Comparison of ENCODE assay signal across 8 cellular contexts in the genomic region with DNA sequence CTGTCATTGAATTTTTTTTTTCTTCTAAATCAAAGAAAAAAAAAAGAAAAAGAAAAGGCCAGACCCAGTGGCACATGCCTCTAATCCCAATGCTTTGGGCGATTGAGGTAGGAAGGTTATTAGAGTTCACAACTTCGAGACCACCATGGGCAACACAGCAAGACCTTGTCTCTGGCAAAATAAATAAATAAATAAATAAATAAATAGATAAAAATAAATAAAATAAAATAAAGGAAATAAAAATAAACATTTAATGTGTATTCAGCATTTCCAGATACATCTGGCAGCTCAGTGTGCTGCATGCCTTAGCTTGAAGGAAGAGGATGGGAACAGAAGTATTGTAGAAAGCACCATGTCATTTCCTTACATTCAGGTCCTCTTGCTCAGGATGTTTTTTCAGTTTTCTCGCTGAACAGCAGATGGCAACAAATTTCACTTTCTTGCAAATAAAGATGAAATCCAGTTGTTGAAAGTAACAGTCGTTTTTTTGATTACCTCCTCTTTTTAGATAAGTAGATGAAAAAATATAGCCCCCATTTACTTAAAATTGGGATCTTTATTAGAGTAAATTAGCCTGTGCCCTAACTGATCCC. TPM values are rescaled to one million over a fixed set of nuclear protein-coding genes. Genes with fewer than 3 reads are reported as not detected.
DNase-seq lines count a peak whose midpoint lies in the region; ATAC-seq, FAIRE-seq and TF ChIP-seq lines count a peak whose summit lies in the region.

No MANE protein-coding gene starts in this region.

- H3K4me3 ChIP-seq in endothelial cell of umbilical vein (replicated peaks in 1 of 3; ENCODE audit: insufficient read depth in 1 of 3, low read depth in 1 of 3, low read length in 3 of 3) = no peak overlapping the region
- no peak overlapping the region for H3K4me3 ChIP-seq in ovary

- no peaks in the 10 kb centered on the region for H3K79me2 ChIP-seq in endothelial cell of umbilical vein (ENCODE audit: control insufficient read depth, insufficient read depth, low read length)

- TF ChIP-seq POLR2A in endothelial cell of umbilical vein (IDR thresholded peaks at IDR 0.05; ENCODE audit: low read depth, low read length) (no peak), ovary (IDR thresholded peaks at IDR 0.05) (no peak)

- H3K9ac ChIP-seq in endothelial cell of umbilical vein (replicated peaks; ENCODE audit: extremely low read depth, insufficient read depth, low read length) = no peak overlapping the region

- H3K9me3 ChIP-seq in endothelial cell of umbilical vein (replicated peaks; ENCODE audit: control insufficient read depth, insufficient read depth, low read length) = no peaks in the 10 kb centered on the region
- no peaks in the 10 kb centered on the region for H3K9me3 ChIP-seq in ovary

- intact Hi-C loops in endothelial cell of umbilical vein (cut with micrococcal nuclease) (loop anchor here (1.0 kb wide), 1 partner anchor 100 kb away; no protein-coding TSS in a partner anchor), ovary (cut with DNase I) (no loop called here)

- peaks cover 67% of the 10 kb centered on the region for H3K27me3 Mint-ChIP-seq in mesothelial cell of epicardium (ENCODE audit: low read depth)
- peaks cover 20% of the 10 kb centered on the region for H3K27me3 Mint-ChIP-seq in activated T-cell treated with anti-CD3 and anti-CD28 coated beads, Interleukin-2, amount 50 U/mL, for 24 hours

- H3K27me3 ChIP-seq in endothelial cell of umbilical vein (ENCODE audit: control insufficient read depth in 2 of 2, insufficient read depth in 2 of 2, low read length in 2 of 2) (peaks cover 8% of the 10 kb centered on the region in 2 experiments), ovary (no peaks in the 10 kb centered on the region)

- DNase-seq in DMS53 (lab: John Stamatoyannopoulos, UW) (peak; percentile 91), HS-5 (ENCODE audit: low read depth) (peak; percentile 72), RCC 7860 (ENCODE audit: low spot score) (peak; percentile 36), endothelial cell of umbilical vein (ENCODE audit: low read depth, low spot score) (peak; percentile 72), ovary (no peak), mesothelial cell of epicardium (ENCODE audit: low spot score in 2 of 2, unreplicated experiment in 2 of 2) (no peak)
- DNase-seq in activated T-cell treated with anti-CD3 and anti-CD28 coated beads, Interleukin-2, amount 50 U/mL, for 24 hours = no peak

- no peak overlapping the region for H3K4me3 Mint-ChIP-seq in mesothelial cell of epicardium
- H3K4me3 Mint-ChIP-seq in activated T-cell treated with anti-CD3 and anti-CD28 coated beads, Interleukin-2, amount 50 U/mL, for 24 hours = no peak overlapping the region

- POLR2A ChIA-PET in endothelial cell of umbilical vein (lab: Charles Lee) = no interaction called here

- TF ChIP-seq EP300 in ovary (IDR thresholded peaks at IDR 0.05) = no peak

- H3K27ac ChIP-seq in endothelial cell of umbilical vein (ENCODE audit: insufficient read depth, low read depth, low read length) (no peak overlapping the region), ovary (no peak overlapping the region)

- dilution Hi-C loops in endothelial cell of umbilical vein (cut with MboI; ENCODE audit: extremely low pct_ligation_motif_present, low sequenced_read_pairs) = no loop called here

- peaks cover 4% of the 10 kb centered on the region for H3K4me1 Mint-ChIP-seq in mesothelial cell of epicardium
- no peaks in the 10 kb centered on the region for H3K4me1 Mint-ChIP-seq in activated T-cell treated with anti-CD3 and anti-CD28 coated beads, Interleukin-2, amount 50 U/mL, for 24 hours (ENCODE audit: low read depth)

- H2AFZ ChIP-seq in endothelial cell of umbilical vein (ENCODE audit: low read depth, low read length) = no peak overlapping the region

- H3K27ac Mint-ChIP-seq in mesothelial cell of epicardium = no peak overlapping the region
- H3K27ac Mint-ChIP-seq in activated T-cell treated with anti-CD3 and anti-CD28 coated beads, Interleukin-2, amount 50 U/mL, for 24 hours = no peak overlapping the region

- no peak overlapping the region for H3K4me2 ChIP-seq in endothelial cell of umbilical vein (ENCODE audit: insufficient read depth, low read length)

- no peaks in the 10 kb centered on the region for H3K9me3 Mint-ChIP-seq in mesothelial cell of epicardium
- no peaks in the 10 kb centered on the region for H3K9me3 Mint-ChIP-seq in activated T-cell treated with anti-CD3 and anti-CD28 coated beads, Interleukin-2, amount 50 U/mL, for 24 hours

- BruUV-seq in endothelial cell of umbilical vein (replicated peaks; lab: Mats Ljungman, UMichigan) = no TSS peak

- ATAC-seq in GM18909 (IDR thresholded peaks at IDR 0.05; ENCODE audit: poor library complexity, unreplicated experiment) = no peak

- no peaks in the 10 kb centered on the region for H3K4me1 ChIP-seq in endothelial cell of umbilical vein (ENCODE audit: control insufficient read depth, extremely low read depth, insufficient read depth, low read length)
- no peaks in the 10 kb centered on the region for H3K4me1 ChIP-seq in ovary (ENCODE audit: insufficient read depth)

- no peaks in the 10 kb centered on the region for H3K9me1 ChIP-seq in endothelial cell of umbilical vein (replicated peaks; ENCODE audit: control insufficient read depth, extremely low read depth, insufficient read depth, low read length)

- no peaks in the 10 kb centered on the region for H3K36me3 Mint-ChIP-seq in mesothelial cell of epicardium
- H3K36me3 Mint-ChIP-seq in activated T-cell treated with anti-CD3 and anti-CD28 coated beads, Interleukin-2, amount 50 U/mL, for 24 hours (ENCODE audit: low read depth) = no peaks in the 10 kb centered on the region

- FAIRE-seq in RCC 7860 (lab: Jason Lieb, UNC) (peak; percentile 16), endothelial cell of umbilical vein (lab: Jason Lieb, UNC) (no peak)

- TF ChIP-seq CTCF in endothelial cell of umbilical vein (IDR thresholded peaks at IDR 0.05; ENCODE audit: extremely low read depth in 1 of 2, insufficient read depth in 1 of 2, low read depth in 1 of 2, low read length in 2 of 2) (peak in 1 of 2 donors; percentile 31), ovary (IDR thresholded peaks at IDR 0.05) (peak in 2 of 3 donors; percentile 10 to 49), mesothelial cell of epicardium (IDR thresholded peaks at IDR 0.05; ENCODE audit: unreplicated experiment) (no peak)

- 28 to 32% (median 30%) methylated on average over 4 of the region's 4 CpGs for WGBS in ovary, 3 donors

- H3K36me3 ChIP-seq in endothelial cell of umbilical vein (ENCODE audit: control insufficient read depth in 2 of 2, extremely low read depth in 1 of 2, insufficient read depth in 2 of 2, low read length in 2 of 2) (no peaks in the 10 kb centered on the region), ovary (no peaks in the 10 kb centered on the region)

- H4K20me1 ChIP-seq in endothelial cell of umbilical vein (replicated peaks; ENCODE audit: control insufficient read depth, extremely low read depth, insufficient read depth, low read length) = no peaks in the 10 kb centered on the region

- CTCF ChIA-PET in endothelial cell of umbilical vein (lab: Charles Lee) = interaction anchor here (0.9 to 2.3 kb wide), 3 partner anchors 11 to 344 kb away, joined by 3 to 11 read pairs (median 7); no protein-coding TSS in a partner anchor

TF ChIP-seq in endothelial cell of umbilical vein, 7 proteins besides CTCF, POLR2A, EP300 and RAD21:
- no peak for TF ChIP-seq FOS (IDR thresholded peaks at IDR 0.05; ENCODE audit: borderline replicate concordance, insufficient read depth, low read length)
- no peak for TF ChIP-seq EZH2 (IDR thresholded peaks at IDR 0.05; ENCODE audit: borderline replicate concordance, low read depth, low read length, severe bottlenecking)
- no peak for TF ChIP-seq GATA2 (IDR thresholded peaks at IDR 0.05; ENCODE audit: insufficient read depth, insufficient read length, low read depth, low read length)
- TF ChIP-seq POLR2AphosphoS5 (IDR thresholded peaks at IDR 0.05; ENCODE audit: insufficient read depth, low read depth, low read length) = no peak
- no peak for TF ChIP-seq MYC (IDR thresholded peaks at IDR 0.05; ENCODE audit: low read depth, low read length)
- TF ChIP-seq, protein P1, sequence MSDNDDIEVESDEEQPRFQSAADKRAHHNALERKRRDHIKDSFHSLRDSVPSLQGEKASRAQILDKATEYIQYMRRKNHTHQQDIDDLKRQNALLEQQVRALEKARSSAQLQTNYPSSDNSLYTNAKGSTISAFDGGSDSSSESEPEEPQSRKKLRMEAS (IDR thresholded peaks at IDR 0.05; ENCODE audit: insufficient read depth, insufficient read length) = no peak
- no peak for TF ChIP-seq JUN (IDR thresholded peaks at IDR 0.05; ENCODE audit: borderline replicate concordance, insufficient read depth, insufficient read length, low read depth)

RNA-seq across cellular contexts. Expression of gene FAM178B, which starts 25.7 kb away (rescaled TPM):
- total RNA-seq in endothelial cell of umbilical vein = not detected in 2 replicates
- polyA plus RNA-seq in endothelial cell of umbilical vein = not detected in 2 replicates
- not detected in 2 replicates for polyA plus RNA-seq in endothelial cell of umbilical vein (2011; cell fraction: cytosol; rRNA removed)
- polyA plus RNA-seq in endothelial cell of umbilical vein (2011; cell fraction: nucleus; rRNA removed) = not detected in 2 replicates
- not detected in 2 replicates for polyA plus RNA-seq in endothelial cell of umbilical vein (2012)
- 11.9 and 19.6 TPM in 2 replicates for polyA minus RNA-seq in endothelial cell of umbilical vein
- not detected for polyA minus RNA-seq in endothelial cell of umbilical vein (2011; cell fraction: cytosol; rRNA and poly(A)+ RNA removed)
- polyA minus RNA-seq in endothelial cell of umbilical vein (2011; cell fraction: nucleus; rRNA and poly(A)+ RNA removed) = not detected in 2 replicates
- total RNA-seq in ovary = 1 to 10 TPM in 3 of 7 donors, under 1 TPM in 2, not detected in 2; 0.40 to 6.5 (median 1.3) TPM
- under 1 TPM in 1 of 2 donors, not detected in 1; 0.28 TPM for polyA plus RNA-seq in ovary
- total RNA-seq in mesothelial cell of epicardium = 1.1 to 1.6 TPM (median 1.5 TPM) in 3 replicates

Comparison
In these comparisons a context has a peak if more than half of its experiments do, and no peak if none do; other contexts are left out.
1. DNase-seq: peak in DMS53 (single experiment), HS-5 (single experiment), RCC 7860 (single experiment) and endothelial cell of umbilical vein (single experiment); none in ovary (0 of 5), mesothelial cell of epicardium (0 of 2) and activated T-cell treated with anti-CD3 and anti-CD28 coated beads, Interleukin-2, amount 50 U/mL, for 24 hours (single experiment).